ENCODE assay signal across 36 cellular contexts in genomic region chr1:205948000-205948399, GRCh38. TPM values are rescaled to one million over a fixed set of nuclear protein-coding genes. Genes with fewer than 3 reads are reported as not detected.
DNase-seq lines count a peak whose midpoint lies in the region; ATAC-seq and TF ChIP-seq lines count a peak whose summit lies in the region.
"Had no signal": no experiment of that assay in that cellular context is flagged by ENCODE, and none has a peak within 500 bp of the region (broad histone marks: within the 10 kb centered on the region; RNA-seq: fewer than 3 reads in every experiment).

No MANE protein-coding gene starts in this region.

- POLR2A ChIA-PET in RWPE1 (lab: Yijun Ruan, JAX; ENCODE audit: low non-redundant PET): no interaction called here

- H3K4me3 ChIP-seq in left ventricle myocardium inferior: no peak overlapping the region
- H3K4me3 ChIP-seq: GM23248, prostate gland, sigmoid colon, tibial nerve had no signal

- H3K27me3 Mint-ChIP-seq in memory B cell: peaks cover 2% of the 10 kb centered on the region

- peak; percentile 84 for DNase-seq in CD1c-positive myeloid dendritic cell (ENCODE audit: extremely low spot score)
- DNase-seq in MV-4-11 (lab: John Stamatoyannopoulos, UW): peak; percentile 66
- DNase-seq in RWPE1 (ENCODE audit: low spot score): no peak
- no peak for DNase-seq in memory B cell (ENCODE audit: low spot score in 2 of 2)
- no peak for DNase-seq in GM13976 (ENCODE audit: low spot score)
- no peak for DNase-seq in left ventricle myocardium inferior
- DNase-seq: activated CD4-positive, alpha-beta T cell treated with anti-CD3 and anti-CD28 coated beads for 4 hours; activated CD8-positive, alpha-beta T cell treated with anti-CD3 and anti-CD28 coated beads, Interleukin-2, amount 10 ng/mL, durations not matched to agents 7 days and 5 days; activated naive CD4-positive, alpha-beta T cell treated with anti-CD3 and anti-CD28 coated beads, Interleukin-2, amount 50 U/mL, for 16 hours; activated T-cell treated with anti-CD3 and anti-CD28 coated beads for 4 hours; dermis blood vessel endothelial cell; DMS153; endodermal cell; glutamatergic neuron; GM23248; islet precursor cell; midbrain; naive thymus-derived CD4-positive, alpha-beta T cell; NCI-H146; NCI-H2107; NCI-H748 treated with DMSO at 0.1 percent for 48 hours; PC-3; Right ventricle myocardium superior; sigmoid colon; stimulated activated CD4-positive, alpha-beta T cell treated with anti-CD3 and anti-CD28 coated beads, Interleukin-12 subunit alpha, Interleukin-12 subunit beta, amount 100 ng/mL, for 4 hours; stimulated activated CD4-positive, alpha-beta T cell treated with anti-CD3 and anti-CD28 coated beads, Interleukin-4, amount 100 ng/mL, for 1 hour; T1000; WERI-Rb-1 had no signal

- peaks cover 13% of the 10 kb centered on the region for H3K27me3 ChIP-seq in left ventricle myocardium inferior (ENCODE audit: low read depth)

- CTCF ChIA-PET in RWPE1 (lab: Yijun Ruan, JAX): interaction anchor here (1.0 to 7.7 kb wide), 5 partner anchors 14 to 156 kb away, joined by 4 to 74 read pairs (median 5); no protein-coding TSS in a partner anchor

- TF ChIP-seq CTCF in RWPE1 (conservative IDR thresholded peaks at IDR 0.05; ENCODE audit: low read depth) (no peak), GM13976 (IDR thresholded peaks at IDR 0.05; ENCODE audit: borderline replicate concordance, control extremely low read depth, extremely low read depth, insufficient read depth, missing control alignments) (no peak), left ventricle myocardium inferior (IDR thresholded peaks at IDR 0.05; ENCODE audit: borderline replicate concordance) (no peak)

- in situ Hi-C loops in GM13976 (cut with MboI; ENCODE audit: low sequenced_read_pairs, unreplicated experiment): no loop called here

- H3K27ac Mint-ChIP-seq in memory B cell: no peak overlapping the region
- H3K27ac Mint-ChIP-seq: activated CD8-positive, alpha-beta T cell treated with anti-CD3 and anti-CD28 coated beads, Interleukin-2, amount 10 ng/mL, durations not matched to agents 7 days and 5 days; activated T-helper 2 cell treated with anti-CD3 and anti-CD28 coated beads, Interferon-gamma antibody, Interleukin-2, Interleukin-4, amounts not matched to agents 10 μg/mL and 5 μg/mL and 100 μg/mL, durations not matched to agents 14 hours and 24 hours and 36 hours; brain; naive thymus-derived CD4-positive, alpha-beta T cell had no signal

- H3K36me3 Mint-ChIP-seq in memory B cell: no peaks in the 10 kb centered on the region
- H3K36me3 Mint-ChIP-seq: brain; naive thymus-derived CD4-positive, alpha-beta T cell had no signal

- H3K9me3 ChIP-seq in left ventricle myocardium inferior (replicated peaks): no peaks in the 10 kb centered on the region
- H3K9me3 ChIP-seq: prostate gland, sigmoid colon, tibial nerve had no signal

- H3K9me3 Mint-ChIP-seq in memory B cell: no peaks in the 10 kb centered on the region
- H3K9me3 Mint-ChIP-seq: activated T-helper 2 cell treated with anti-CD3 and anti-CD28 coated beads, Interferon-gamma antibody, Interleukin-2, Interleukin-4, amounts not matched to agents 10 μg/mL and 5 μg/mL and 100 μg/mL, durations not matched to agents 14 hours and 24 hours and 36 hours; brain; endodermal cell; naive thymus-derived CD4-positive, alpha-beta T cell had no signal

- H3K27ac ChIP-seq in RWPE1 (peak overlapping the region; percentile 99), left ventricle myocardium inferior (replicated peaks) (no peak overlapping the region)
- H3K27ac ChIP-seq: GM23248, prostate gland, sigmoid colon, tibial nerve, WERI-Rb-1 had no signal

- intact Hi-C loops in left ventricle myocardium inferior (cut with micrococcal nuclease): no loop called here

- peaks cover 3% of the 10 kb centered on the region for H3K4me1 Mint-ChIP-seq in memory B cell

- peaks cover 9% of the 10 kb centered on the region for H3K4me1 ChIP-seq in left ventricle myocardium inferior
- H3K4me1 ChIP-seq: prostate gland, sigmoid colon, tibial nerve had no signal

- no peak overlapping the region for H3K4me3 Mint-ChIP-seq in memory B cell
- H3K4me3 Mint-ChIP-seq: activated CD8-positive, alpha-beta T cell treated with anti-CD3 and anti-CD28 coated beads, Interleukin-2, amount 10 ng/mL, durations not matched to agents 7 days and 5 days; brain; endodermal cell; naive thymus-derived CD4-positive, alpha-beta T cell had no signal

- ATAC-seq in memory B cell (ENCODE audit: low read depth) (peak; percentile 56), GM21717 (IDR thresholded peaks at IDR 0.05; ENCODE audit: unreplicated experiment) (no peak), HG03280 (IDR thresholded peaks at IDR 0.05; ENCODE audit: unreplicated experiment) (no peak)
- ATAC-seq: activated CD8-positive, alpha-beta T cell treated with anti-CD3 and anti-CD28 coated beads, Interleukin-2, amount 10 ng/mL, durations not matched to agents 7 days and 5 days; naive thymus-derived CD4-positive, alpha-beta T cell; PC-3 had no signal

- H3K36me3 ChIP-seq in left ventricle myocardium inferior: no peaks in the 10 kb centered on the region
- H3K36me3 ChIP-seq: prostate gland, sigmoid colon, tibial nerve, WERI-Rb-1 had no signal

RNA-seq across cellular contexts. Expression of gene SLC26A9, which starts 4.7 kb away (rescaled TPM):
- 35.2 TPM for total RNA-seq in left ventricle myocardium inferior
- total RNA-seq: activated CD8-positive, alpha-beta T cell treated with anti-CD3 and anti-CD28 coated beads, Interleukin-2, amount 10 ng/mL, durations not matched to agents 7 days and 5 days; activated T-helper 2 cell treated with anti-CD3 and anti-CD28 coated beads, Interferon-gamma antibody, Interleukin-2, Interleukin-4, amounts not matched to agents 10 μg/mL and 5 μg/mL and 100 μg/mL, durations not matched to agents 14 hours and 24 hours and 36 hours; dermis blood vessel endothelial cell; GM23248; liver; MCF 10A; naive thymus-derived CD4-positive, alpha-beta T cell; PC-3; sigmoid colon; tibial nerve had no signal

RNA-seq across cellular contexts. Expression of gene RAB7B, which starts 55.2 kb away (rescaled TPM):
- 1.4 TPM for total RNA-seq in left ventricle myocardium inferior
- total RNA-seq: activated CD8-positive, alpha-beta T cell treated with anti-CD3 and anti-CD28 coated beads, Interleukin-2, amount 10 ng/mL, durations not matched to agents 7 days and 5 days; activated T-helper 2 cell treated with anti-CD3 and anti-CD28 coated beads, Interferon-gamma antibody, Interleukin-2, Interleukin-4, amounts not matched to agents 10 μg/mL and 5 μg/mL and 100 μg/mL, durations not matched to agents 14 hours and 24 hours and 36 hours; dermis blood vessel endothelial cell; endodermal cell; PC-3 had no signal

Comparison
In these comparisons a context has a peak if more than half of its experiments do, and no peak if none do; other contexts are left out.
1. DNase-seq: peak in CD1c-positive myeloid dendritic cell (single experiment) and MV-4-11 (single experiment); none in RWPE1 (single experiment), memory B cell (0 of 2), GM13976 (single experiment) and left ventricle myocardium inferior (single experiment).